ENCODE assay signal across 13 cellular contexts in the genomic region with DNA sequence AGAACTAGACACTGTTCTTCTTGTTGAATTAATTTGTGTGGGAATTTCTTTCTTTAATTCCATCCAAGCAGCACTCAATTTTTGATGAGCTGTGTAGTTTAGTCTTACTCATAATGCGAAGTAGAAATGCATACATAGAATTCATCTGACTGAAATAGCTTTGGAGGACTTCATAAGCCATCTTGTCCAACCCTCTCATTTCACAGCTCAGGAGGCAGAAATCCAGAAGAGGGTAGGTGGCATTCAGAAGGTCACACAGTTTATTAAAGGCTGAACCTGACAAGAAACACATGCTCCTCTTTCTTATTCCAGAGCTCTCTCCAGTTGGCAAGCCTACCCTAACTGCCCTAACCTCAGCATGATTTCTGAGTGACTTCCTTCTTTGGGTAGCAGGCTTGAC.
DNase-seq lines count a peak whose midpoint lies in the region; ATAC-seq, FAIRE-seq and TF ChIP-seq lines count a peak whose summit lies in the region.
"Had no signal": no experiment of that assay in that cellular context is flagged by ENCODE, and none has a peak within 500 bp of the region (broad histone marks: within the 10 kb centered on the region; RNA-seq: fewer than 3 reads in every experiment).

No MANE protein-coding gene starts in this region.

- SMC1A ChIA-PET in GM12878 (lab: Charles Lee; ENCODE audit: uncharacterized antibody, unreplicated experiment): interaction anchor here (0.8 kb wide), 1 partner anchor 30 kb away, joined by 3 read pairs; no protein-coding TSS in a partner anchor

- no peak overlapping the region for H2AFZ ChIP-seq in GM12878 (ENCODE audit: control insufficient read depth, low read depth, low read length)

- H3K9ac ChIP-seq in GM12878 (ENCODE audit: control insufficient read depth, insufficient read depth, low read length): no peak overlapping the region

- H3K4me2 ChIP-seq in GM12878 (ENCODE audit: control insufficient read depth, insufficient read depth): no peak overlapping the region; the same call in 1 of the 2 replicates

- H3K27ac Mint-ChIP-seq in CD4-positive, alpha-beta memory T cell: no peak overlapping the region
- H3K27ac Mint-ChIP-seq: T-helper 17 cell had no signal

- H3K79me2 ChIP-seq in GM12878 (ENCODE audit: control insufficient read depth, insufficient read depth, low read length): peaks cover 3% of the 10 kb centered on the region

- peak overlapping the region; percentile 50 for H3K27ac ChIP-seq in GM12878 (ENCODE audit: control insufficient read depth, insufficient read depth)
- peak overlapping the region; percentile 78 for H3K27ac ChIP-seq in psoas muscle
- H3K27ac ChIP-seq in CD4-positive, alpha-beta memory T cell (ENCODE audit: low read depth, low read length): no peak overlapping the region
- H3K27ac ChIP-seq: colonic mucosa had no signal

- RAD21 ChIA-PET in GM12878 (lab: Charles Lee; ENCODE audit: unreplicated experiment): no interaction called here

- no peaks in the 10 kb centered on the region for H3K27me3 Mint-ChIP-seq in CD4-positive, alpha-beta memory T cell
- H3K27me3 Mint-ChIP-seq: activated naive CD4-positive, alpha-beta T cell treated with anti-CD3 and anti-CD28 coated beads, Interleukin-2, amount 50 U/mL, for 24 hours; T-helper 17 cell had no signal

- H3K4me1 Mint-ChIP-seq in CD4-positive, alpha-beta memory T cell: peaks cover under 1 to 9% (median 3%) of the 10 kb centered on the region in 4 donors

- CTCF ChIA-PET in GM12878 (lab: Yijun Ruan, JAX): interaction anchor here (1.1 kb wide), 1 partner anchor 9 kb away, joined by 3 read pairs; no protein-coding TSS in a partner anchor
- CTCF ChIA-PET in CD4-positive, alpha-beta memory T cell (lab: Charles Lee; ENCODE audit: partially characterized antibody): interaction anchor here (0.7 kb wide), 1 partner anchor 45 kb away, joined by 3 read pairs; no protein-coding TSS in a partner anchor

- intact Hi-C loops in GM12878 (cut with micrococcal nuclease; ENCODE audit: unreplicated experiment): no loop called here
- intact Hi-C loops in left cardiac atrium (cut with DNase I): loop anchor here (10.0 kb wide), 1 partner anchor 108 kb away; no protein-coding TSS in a partner anchor
- intact Hi-C loops in psoas muscle (cut with DNase I): no loop called here
- intact Hi-C loops in CD4-positive, alpha-beta memory T cell (cut with micrococcal nuclease): no loop called here

- FAIRE-seq in GM12892 (lab: Jason Lieb, UNC): peak; percentile 65
- FAIRE-seq in GM12878 (lab: Jason Lieb, UNC): no peak

- POLR2A ChIA-PET in GM12878 (lab: Charles Lee): interaction anchor here (0.5 kb wide), 1 partner anchor 239 kb away, joined by 3 read pairs; no protein-coding TSS in a partner anchor
- POLR2A ChIA-PET in CD4-positive, alpha-beta memory T cell (lab: Charles Lee; ENCODE audit: partially characterized antibody): no interaction called here

- H3K27me3 ChIP-seq in GM12878 (replicated peaks in 1 of 2; ENCODE audit: control insufficient read depth in 2 of 2, insufficient read depth in 2 of 2, low read length in 1 of 2): no peaks in the 10 kb centered on the region
- no peaks in the 10 kb centered on the region for H3K27me3 ChIP-seq in psoas muscle (ENCODE audit: insufficient read depth in 3 of 3, low read length in 2 of 3)
- no peaks in the 10 kb centered on the region for H3K27me3 ChIP-seq in CD4-positive, alpha-beta memory T cell (ENCODE audit: insufficient read depth, low read length)
- H3K27me3 ChIP-seq: colonic mucosa had no signal

- peaks cover 25% of the 10 kb centered on the region for H3K4me1 ChIP-seq in GM12878 (ENCODE audit: control insufficient read depth, insufficient read depth, low read length)
- peaks cover 47% of the 10 kb centered on the region for H3K4me1 ChIP-seq in psoas muscle
- no peaks in the 10 kb centered on the region for H3K4me1 ChIP-seq in CD4-positive, alpha-beta memory T cell (ENCODE audit: insufficient read depth, low read length)

- H3K9me3 Mint-ChIP-seq in CD4-positive, alpha-beta memory T cell: peaks cover 0 to 2% (median 0%) of the 10 kb centered on the region in 8 donors
- H3K9me3 Mint-ChIP-seq: activated naive CD4-positive, alpha-beta T cell treated with anti-CD3 and anti-CD28 coated beads, Interleukin-2, amount 50 U/mL, for 24 hours had no signal

- TF ChIP-seq EP300 in GM12878 (IDR thresholded peaks at IDR 0.05; ENCODE audit: borderline replicate concordance in 1 of 2, control insufficient read depth in 1 of 2, low read depth in 2 of 2, low read length in 2 of 2): no peak

- DNase-seq in GM12892 (ENCODE audit: insufficient read length): no peak
- no peak for DNase-seq in GM12878 (ENCODE audit: low read depth, low spot score)
- no peak for DNase-seq in left cardiac atrium
- no peak for DNase-seq in psoas muscle
- no peak for DNase-seq in stimulated activated naive CD4-positive, alpha-beta T cell treated with Interleukin-2 at 50 U/mL for 16 hours (lab: John Stamatoyannopoulos, UW)
- DNase-seq in CD4-positive, alpha-beta memory T cell: no peak
- DNase-seq in GM03348 (ENCODE audit: low spot score): no peak
- DNase-seq: colonic mucosa, DND-41, PC-3, T-helper 17 cell had no signal

- TF ChIP-seq POLR2A in GM12892 (IDR thresholded peaks at IDR 0.05; ENCODE audit: low read depth, low read length) (no peak), GM12878 (IDR thresholded peaks at IDR 0.05; ENCODE audit: low read depth, low read length) (no peak)

- in situ Hi-C loops in GM12878 (cut with MboI): no loop called here

- no peaks in the 10 kb centered on the region; the same call in 1 of the 3 replicates for H3K9me3 ChIP-seq in GM12878 (replicated peaks; ENCODE audit: control insufficient read depth, insufficient read depth, low read length)
- no peaks in the 10 kb centered on the region for H3K9me3 ChIP-seq in psoas muscle
- no peaks in the 10 kb centered on the region for H3K9me3 ChIP-seq in CD4-positive, alpha-beta memory T cell (ENCODE audit: control insufficient read depth in 1 of 2, low read length in 2 of 2)
- H3K9me3 ChIP-seq: colonic mucosa had no signal

- H3K36me3 ChIP-seq in GM12878 (ENCODE audit: control insufficient read depth in 2 of 2, insufficient read depth in 2 of 2, low read length in 1 of 2) (peaks cover 0 to 5% of the 10 kb centered on the region in 2 experiments; a peak in 2 of 4 replicates), psoas muscle (ENCODE audit: insufficient read depth in 1 of 2, low read depth in 1 of 2) (no peaks in the 10 kb centered on the region)
- no peaks in the 10 kb centered on the region for H3K36me3 ChIP-seq in CD4-positive, alpha-beta memory T cell (ENCODE audit: insufficient read depth, low read length)
- H3K36me3 ChIP-seq: colonic mucosa had no signal

- TF ChIP-seq CTCF in GM12878 (IDR thresholded peaks at IDR 0.05 in 2 of 3, conservative IDR thresholded peaks at IDR 0.05 in 1 of 3; ENCODE audit: control insufficient read depth in 2 of 3, extremely low read depth in 1 of 3, insufficient read depth in 1 of 3, low read depth in 3 of 3, low read length in 3 of 3): no peak
- no peak for TF ChIP-seq CTCF in psoas muscle (IDR thresholded peaks at IDR 0.05)

- H3K4me3 ChIP-seq in GM12878 (no peak overlapping the region), psoas muscle (no peak overlapping the region)
- no peak overlapping the region for H3K4me3 ChIP-seq in CD4-positive, alpha-beta memory T cell (ENCODE audit: low read length in 2 of 2)
- H3K4me3 ChIP-seq: colonic mucosa had no signal

- H3K36me3 Mint-ChIP-seq in CD4-positive, alpha-beta memory T cell: peaks cover 0 to 2% of the 10 kb centered on the region in 2 donors

- TF ChIP-seq RAD21 in GM12878 (IDR thresholded peaks at IDR 0.05; ENCODE audit: insufficient read depth, low read depth, low read length): no peak

- H4K20me1 ChIP-seq in GM12878 (ENCODE audit: control insufficient read depth, insufficient read depth): no peaks in the 10 kb centered on the region

- 100% methylated on average over 1 of the region's 1 CpG for WGBS in GM12878 (ENCODE audit: insufficient coverage, insufficient replicate concordance, low lambda C conversion rate, missing lambda C conversion rate)
- WGBS in psoas muscle, 3 donors: 28 to 76% (median 34%) methylated on average over 1 of the region's 1 CpG

- H3K4me3 Mint-ChIP-seq in CD4-positive, alpha-beta memory T cell: no peak overlapping the region
- H3K4me3 Mint-ChIP-seq: activated naive CD4-positive, alpha-beta T cell treated with anti-CD3 and anti-CD28 coated beads, Interleukin-2, amount 50 U/mL, for 24 hours; T-helper 17 cell had no signal

- BruUV-seq in GM12878 (replicated peaks; lab: Mats Ljungman, UMichigan): no TSS peak

- ATAC-seq in GM12878 (peak; percentile 41), left cardiac atrium (peak; percentile 68 to 80), psoas muscle (peak; percentile 78 to 87 (median 84)), HG03439 (IDR thresholded peaks at IDR 0.05; ENCODE audit: unreplicated experiment) (no peak)
- ATAC-seq: PC-3, T-helper 17 cell had no signal

TF ChIP-seq in GM12878, 131 proteins besides CTCF, POLR2A, EP300 and RAD21:
- no peak for TF ChIP-seq SMC3 (IDR thresholded peaks at IDR 0.05; ENCODE audit: borderline replicate concordance, low read length)
- no peak for TF ChIP-seq RFX5 (IDR thresholded peaks at IDR 0.05; ENCODE audit: low read depth, low read length)
- TF ChIP-seq JUNB (IDR thresholded peaks at IDR 0.05): peak; percentile 57

Comparison
In these comparisons a context has a peak if more than half of its experiments do, and no peak if none do; other contexts are left out.
1. intact Hi-C loops: an anchor here in left cardiac atrium (10.0 kb wide); none called in GM12878, psoas muscle and CD4-positive, alpha-beta memory T cell.